Comparison of ENCODE assay signal across 1 cellular context in the genomic region with DNA sequence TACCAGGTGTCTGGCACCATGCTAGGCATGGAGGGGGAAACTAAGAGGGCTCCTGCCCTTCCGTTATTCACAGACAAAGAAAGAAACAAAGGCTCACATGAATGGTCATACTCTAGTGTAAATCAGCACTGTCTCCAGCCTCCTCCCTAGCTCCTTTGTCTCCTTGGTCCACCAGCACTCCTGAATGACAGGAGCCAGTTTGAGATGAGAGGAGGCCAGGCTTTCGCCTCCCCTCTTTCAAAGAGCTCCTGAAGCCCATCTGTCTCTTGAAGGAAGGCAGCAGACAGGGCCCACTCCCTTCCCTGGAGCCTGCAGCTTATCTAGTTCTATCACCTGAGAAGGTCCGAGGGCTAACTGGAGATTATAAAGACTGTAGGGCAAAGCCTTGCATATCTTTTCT.
TF ChIP-seq lines count a peak whose summit lies in the region.

No MANE protein-coding gene starts in this region.

TF ChIP-seq in H1, 55 proteins besides CTCF, POLR2A, EP300 and RAD21:
- TF ChIP-seq TCF12 (IDR thresholded peaks at IDR 0.05; ENCODE audit: low read depth, low read length) (no peak), SP2 (IDR thresholded peaks at IDR 0.05; ENCODE audit: low read length) (no peak), ATF2 (IDR thresholded peaks at IDR 0.05; ENCODE audit: low read length) (no peak), RNF2 (IDR thresholded peaks at IDR 0.05; ENCODE audit: borderline replicate concordance, low read depth, low read length, missing control alignments, poor library complexity, severe bottlenecking) (no peak), CHD1 (IDR thresholded peaks at IDR 0.05; ENCODE audit: low read depth, low read length) (no peak), SIN3A (conservative IDR thresholded peaks at IDR 0.05 in 1 of 2, IDR thresholded peaks at IDR 0.05 in 1 of 2; ENCODE audit: low read depth in 1 of 2, low read length in 2 of 2) (no peak), POLR2AphosphoS5 (IDR thresholded peaks at IDR 0.05; ENCODE audit: low read depth, low read length) (no peak), RXRA (IDR thresholded peaks at IDR 0.05; ENCODE audit: insufficient read depth, low read depth, low read length) (no peak), SP4 (IDR thresholded peaks at IDR 0.05; ENCODE audit: low read length) (no peak), USF2 (IDR thresholded peaks at IDR 0.05; ENCODE audit: low read length) (no peak), CBX8 (IDR thresholded peaks at IDR 0.05; ENCODE audit: borderline replicate concordance, low read depth, low read length) (no peak), BCL11A (IDR thresholded peaks at IDR 0.05; ENCODE audit: low read depth in 2 of 2, low read length in 2 of 2) (no peak), MAFK (IDR thresholded peaks at IDR 0.05; ENCODE audit: low read depth, low read length) (no peak), SRF (IDR thresholded peaks at IDR 0.05; ENCODE audit: low read depth, low read length) (no peak), TEAD4 (IDR thresholded peaks at IDR 0.05; ENCODE audit: low read depth, low read length) (no peak), NANOG (IDR thresholded peaks at IDR 0.05; ENCODE audit: insufficient read depth, low read depth, low read length, poor library complexity, severe bottlenecking) (no peak), CTBP2 (IDR thresholded peaks at IDR 0.05; ENCODE audit: borderline replicate concordance, insufficient read depth, insufficient read length, low read length) (no peak), CREB1 (IDR thresholded peaks at IDR 0.05) (no peak), RFX5 (IDR thresholded peaks at IDR 0.05; ENCODE audit: borderline replicate concordance, low read depth, low read length) (no peak)
- TF ChIP-seq, protein P1, sequence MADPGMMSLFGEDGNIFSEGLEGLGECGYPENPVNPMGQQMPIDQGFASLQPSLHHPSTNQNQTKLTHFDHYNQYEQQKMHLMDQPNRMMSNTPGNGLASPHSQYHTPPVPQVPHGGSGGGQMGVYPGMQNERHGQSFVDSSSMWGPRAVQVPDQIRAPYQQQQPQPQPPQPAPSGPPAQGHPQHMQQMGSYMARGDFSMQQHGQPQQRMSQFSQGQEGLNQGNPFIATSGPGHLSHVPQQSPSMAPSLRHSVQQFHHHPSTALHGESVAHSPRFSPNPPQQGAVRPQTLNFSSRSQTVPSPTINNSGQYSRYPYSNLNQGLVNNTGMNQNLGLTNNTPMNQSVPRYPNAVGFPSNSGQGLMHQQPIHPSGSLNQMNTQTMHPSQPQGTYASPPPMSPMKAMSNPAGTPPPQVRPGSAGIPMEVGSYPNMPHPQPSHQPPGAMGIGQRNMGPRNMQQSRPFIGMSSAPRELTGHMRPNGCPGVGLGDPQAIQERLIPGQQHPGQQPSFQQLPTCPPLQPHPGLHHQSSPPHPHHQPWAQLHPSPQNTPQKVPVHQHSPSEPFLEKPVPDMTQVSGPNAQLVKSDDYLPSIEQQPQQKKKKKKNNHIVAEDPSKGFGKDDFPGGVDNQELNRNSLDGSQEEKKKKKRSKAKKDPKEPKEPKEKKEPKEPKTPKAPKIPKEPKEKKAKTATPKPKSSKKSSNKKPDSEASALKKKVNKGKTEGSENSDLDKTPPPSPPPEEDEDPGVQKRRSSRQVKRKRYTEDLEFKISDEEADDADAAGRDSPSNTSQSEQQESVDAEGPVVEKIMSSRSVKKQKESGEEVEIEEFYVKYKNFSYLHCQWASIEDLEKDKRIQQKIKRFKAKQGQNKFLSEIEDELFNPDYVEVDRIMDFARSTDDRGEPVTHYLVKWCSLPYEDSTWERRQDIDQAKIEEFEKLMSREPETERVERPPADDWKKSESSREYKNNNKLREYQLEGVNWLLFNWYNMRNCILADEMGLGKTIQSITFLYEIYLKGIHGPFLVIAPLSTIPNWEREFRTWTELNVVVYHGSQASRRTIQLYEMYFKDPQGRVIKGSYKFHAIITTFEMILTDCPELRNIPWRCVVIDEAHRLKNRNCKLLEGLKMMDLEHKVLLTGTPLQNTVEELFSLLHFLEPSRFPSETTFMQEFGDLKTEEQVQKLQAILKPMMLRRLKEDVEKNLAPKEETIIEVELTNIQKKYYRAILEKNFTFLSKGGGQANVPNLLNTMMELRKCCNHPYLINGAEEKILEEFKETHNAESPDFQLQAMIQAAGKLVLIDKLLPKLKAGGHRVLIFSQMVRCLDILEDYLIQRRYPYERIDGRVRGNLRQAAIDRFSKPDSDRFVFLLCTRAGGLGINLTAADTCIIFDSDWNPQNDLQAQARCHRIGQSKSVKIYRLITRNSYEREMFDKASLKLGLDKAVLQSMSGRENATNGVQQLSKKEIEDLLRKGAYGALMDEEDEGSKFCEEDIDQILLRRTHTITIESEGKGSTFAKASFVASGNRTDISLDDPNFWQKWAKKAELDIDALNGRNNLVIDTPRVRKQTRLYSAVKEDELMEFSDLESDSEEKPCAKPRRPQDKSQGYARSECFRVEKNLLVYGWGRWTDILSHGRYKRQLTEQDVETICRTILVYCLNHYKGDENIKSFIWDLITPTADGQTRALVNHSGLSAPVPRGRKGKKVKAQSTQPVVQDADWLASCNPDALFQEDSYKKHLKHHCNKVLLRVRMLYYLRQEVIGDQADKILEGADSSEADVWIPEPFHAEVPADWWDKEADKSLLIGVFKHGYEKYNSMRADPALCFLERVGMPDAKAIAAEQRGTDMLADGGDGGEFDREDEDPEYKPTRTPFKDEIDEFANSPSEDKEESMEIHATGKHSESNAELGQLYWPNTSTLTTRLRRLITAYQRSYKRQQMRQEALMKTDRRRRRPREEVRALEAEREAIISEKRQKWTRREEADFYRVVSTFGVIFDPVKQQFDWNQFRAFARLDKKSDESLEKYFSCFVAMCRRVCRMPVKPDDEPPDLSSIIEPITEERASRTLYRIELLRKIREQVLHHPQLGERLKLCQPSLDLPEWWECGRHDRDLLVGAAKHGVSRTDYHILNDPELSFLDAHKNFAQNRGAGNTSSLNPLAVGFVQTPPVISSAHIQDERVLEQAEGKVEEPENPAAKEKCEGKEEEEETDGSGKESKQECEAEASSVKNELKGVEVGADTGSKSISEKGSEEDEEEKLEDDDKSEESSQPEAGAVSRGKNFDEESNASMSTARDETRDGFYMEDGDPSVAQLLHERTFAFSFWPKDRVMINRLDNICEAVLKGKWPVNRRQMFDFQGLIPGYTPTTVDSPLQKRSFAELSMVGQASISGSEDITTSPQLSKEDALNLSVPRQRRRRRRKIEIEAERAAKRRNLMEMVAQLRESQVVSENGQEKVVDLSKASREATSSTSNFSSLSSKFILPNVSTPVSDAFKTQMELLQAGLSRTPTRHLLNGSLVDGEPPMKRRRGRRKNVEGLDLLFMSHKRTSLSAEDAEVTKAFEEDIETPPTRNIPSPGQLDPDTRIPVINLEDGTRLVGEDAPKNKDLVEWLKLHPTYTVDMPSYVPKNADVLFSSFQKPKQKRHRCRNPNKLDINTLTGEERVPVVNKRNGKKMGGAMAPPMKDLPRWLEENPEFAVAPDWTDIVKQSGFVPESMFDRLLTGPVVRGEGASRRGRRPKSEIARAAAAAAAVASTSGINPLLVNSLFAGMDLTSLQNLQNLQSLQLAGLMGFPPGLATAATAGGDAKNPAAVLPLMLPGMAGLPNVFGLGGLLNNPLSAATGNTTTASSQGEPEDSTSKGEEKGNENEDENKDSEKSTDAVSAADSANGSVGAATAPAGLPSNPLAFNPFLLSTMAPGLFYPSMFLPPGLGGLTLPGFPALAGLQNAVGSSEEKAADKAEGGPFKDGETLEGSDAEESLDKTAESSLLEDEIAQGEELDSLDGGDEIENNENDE (IDR thresholded peaks at IDR 0.05; ENCODE audit: insufficient replicate concordance, low read length), result no peak
